1 cellular context compared by ENCODE assay signal in the genomic region with DNA sequence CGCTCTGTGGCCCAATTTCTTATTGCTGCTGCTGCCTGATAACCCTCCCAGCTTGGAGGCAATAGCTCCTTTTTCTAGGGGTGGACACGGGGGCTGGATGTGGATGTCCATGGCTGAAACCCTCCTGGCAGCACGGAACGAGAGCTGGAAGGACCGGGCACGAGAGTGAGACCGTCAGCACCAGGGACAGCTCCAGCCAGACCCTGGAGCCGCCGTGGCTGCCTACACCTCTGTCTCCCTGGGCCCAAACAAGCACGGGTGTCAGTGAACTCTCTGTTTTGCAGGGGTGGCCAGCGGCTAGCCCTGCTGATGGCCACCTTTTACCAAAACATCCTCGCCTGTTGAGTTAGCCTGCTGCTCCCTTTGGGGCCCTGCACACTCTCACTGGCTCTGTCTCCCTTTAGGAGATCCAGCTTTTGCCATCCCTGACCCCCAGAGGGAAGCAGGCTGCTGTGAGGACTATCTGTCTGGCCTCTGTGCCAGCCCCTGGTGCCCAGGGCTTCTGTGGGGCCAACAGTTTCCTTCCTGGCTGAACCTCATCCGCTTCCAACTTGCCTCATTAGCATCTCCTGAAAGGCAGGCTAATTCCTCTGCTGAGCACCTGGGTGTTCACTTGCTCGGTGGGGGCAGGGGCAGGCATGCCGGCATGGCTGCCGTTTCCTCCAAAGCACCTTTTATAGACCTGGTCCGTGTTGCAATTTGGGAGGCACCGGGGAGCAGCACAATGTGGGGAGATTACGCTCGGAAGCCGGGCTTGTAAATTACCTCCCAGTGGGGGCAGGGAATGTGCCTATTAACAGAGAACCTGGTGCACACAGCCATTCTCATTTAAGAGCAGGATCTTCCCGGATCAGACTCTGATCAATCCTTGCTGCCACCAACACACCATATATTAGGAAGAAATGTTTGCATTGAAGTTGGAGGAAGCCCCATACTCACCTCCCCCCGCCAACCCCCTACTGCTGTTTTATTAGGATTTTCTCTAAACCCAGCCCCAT.
TF ChIP-seq lines count a peak whose summit lies in the region.

No MANE protein-coding gene starts in this region.

TF ChIP-seq in HepG2, 621 proteins besides CTCF, POLR2A, EP300 and RAD21 (continued from another document and continues in another):
- TF ChIP-seq, protein P1, sequence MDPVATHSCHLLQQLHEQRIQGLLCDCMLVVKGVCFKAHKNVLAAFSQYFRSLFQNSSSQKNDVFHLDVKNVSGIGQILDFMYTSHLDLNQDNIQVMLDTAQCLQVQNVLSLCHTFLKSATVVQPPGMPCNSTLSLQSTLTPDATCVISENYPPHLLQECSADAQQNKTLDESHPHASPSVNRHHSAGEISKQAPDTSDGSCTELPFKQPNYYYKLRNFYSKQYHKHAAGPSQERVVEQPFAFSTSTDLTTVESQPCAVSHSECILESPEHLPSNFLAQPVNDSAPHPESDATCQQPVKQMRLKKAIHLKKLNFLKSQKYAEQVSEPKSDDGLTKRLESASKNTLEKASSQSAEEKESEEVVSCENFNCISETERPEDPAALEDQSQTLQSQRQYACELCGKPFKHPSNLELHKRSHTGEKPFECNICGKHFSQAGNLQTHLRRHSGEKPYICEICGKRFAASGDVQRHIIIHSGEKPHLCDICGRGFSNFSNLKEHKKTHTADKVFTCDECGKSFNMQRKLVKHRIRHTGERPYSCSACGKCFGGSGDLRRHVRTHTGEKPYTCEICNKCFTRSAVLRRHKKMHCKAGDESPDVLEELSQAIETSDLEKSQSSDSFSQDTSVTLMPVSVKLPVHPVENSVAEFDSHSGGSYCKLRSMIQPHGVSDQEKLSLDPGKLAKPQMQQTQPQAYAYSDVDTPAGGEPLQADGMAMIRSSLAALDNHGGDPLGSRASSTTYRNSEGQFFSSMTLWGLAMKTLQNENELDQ (CRISPR knock-in tag; IDR thresholded peaks at IDR 0.05; ENCODE audit: borderline replicate concordance), result peak; percentile 91
- TF ChIP-seq KAT2B (IDR thresholded peaks at IDR 0.05; ENCODE audit: borderline replicate concordance, low read depth, low read length) (no peak), ZNF460 (CRISPR knock-in tag; IDR thresholded peaks at IDR 0.05; ENCODE audit: borderline replicate concordance) (no peak), GFI1 (CRISPR knock-in tag; IDR thresholded peaks at IDR 0.05; ENCODE audit: borderline replicate concordance) (no peak), TCF7 (IDR thresholded peaks at IDR 0.05; ENCODE audit: low read depth) (no peak), ZKSCAN1 (IDR thresholded peaks at IDR 0.05; ENCODE audit: low read length) (no peak), ZNF205 (CRISPR knock-in tag; IDR thresholded peaks at IDR 0.05) (0 out of 2 replicates have a peak, but pooled peaks have one; percentile 46), SIX4 (CRISPR knock-in tag; IDR thresholded peaks at IDR 0.05) (no peak), ZNF343 (CRISPR knock-in tag; IDR thresholded peaks at IDR 0.05) (no peak), ZNF383 (CRISPR knock-in tag; IDR thresholded peaks at IDR 0.05; ENCODE audit: borderline replicate concordance) (no peak), ZMYM3 (CRISPR knock-in tag; IDR thresholded peaks at IDR 0.05) (no peak), ZNF354B (CRISPR knock-in tag; IDR thresholded peaks at IDR 0.05) (no peak), EEA1 (CRISPR knock-in tag; IDR thresholded peaks at IDR 0.05; ENCODE audit: borderline replicate concordance) (peak; percentile 68; the same call in 1 of the 2 replicates), RFX5 (IDR thresholded peaks at IDR 0.05; ENCODE audit: low read depth, low read length) (no peak), TMF1 (CRISPR knock-in tag; IDR thresholded peaks at IDR 0.05; ENCODE audit: low read depth) (peak; percentile 82; the same call in 1 of the 2 replicates), TARDBP (CRISPR knock-in tag; IDR thresholded peaks at IDR 0.05) (no peak), HOXA9 (CRISPR knock-in tag; IDR thresholded peaks at IDR 0.05; ENCODE audit: borderline replicate concordance) (0 out of 2 replicates have a peak, but pooled peaks have one; percentile 45), NONO (IDR thresholded peaks at IDR 0.05) (no peak), NONO (CRISPR knock-in tag; conservative IDR thresholded peaks at IDR 0.05) (no peak), ETV6 (CRISPR knock-in tag; conservative IDR thresholded peaks at IDR 0.05) (0 out of 2 replicates have a peak, but pooled peaks have one; percentile 56), NR1H2 (CRISPR knock-in tag; IDR thresholded peaks at IDR 0.05; ENCODE audit: borderline replicate concordance, low read depth) (no peak), THYN1 (CRISPR knock-in tag; IDR thresholded peaks at IDR 0.05; ENCODE audit: borderline replicate concordance, low read depth) (no peak), POLR2AphosphoS2 (IDR thresholded peaks at IDR 0.05; ENCODE audit: low read depth, low read length) (no peak), ZNF543 (CRISPR knock-in tag; IDR thresholded peaks at IDR 0.05) (no peak)
- TF ChIP-seq, protein P2, sequence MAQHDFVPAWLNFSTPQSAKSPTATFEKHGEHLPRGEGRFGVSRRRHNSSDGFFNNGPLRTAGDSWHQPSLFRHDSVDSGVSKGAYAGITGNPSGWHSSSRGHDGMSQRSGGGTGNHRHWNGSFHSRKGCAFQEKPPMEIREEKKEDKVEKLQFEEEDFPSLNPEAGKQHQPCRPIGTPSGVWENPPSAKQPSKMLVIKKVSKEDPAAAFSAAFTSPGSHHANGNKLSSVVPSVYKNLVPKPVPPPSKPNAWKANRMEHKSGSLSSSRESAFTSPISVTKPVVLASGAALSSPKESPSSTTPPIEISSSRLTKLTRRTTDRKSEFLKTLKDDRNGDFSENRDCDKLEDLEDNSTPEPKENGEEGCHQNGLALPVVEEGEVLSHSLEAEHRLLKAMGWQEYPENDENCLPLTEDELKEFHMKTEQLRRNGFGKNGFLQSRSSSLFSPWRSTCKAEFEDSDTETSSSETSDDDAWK (CRISPR knock-in tag; IDR thresholded peaks at IDR 0.05), result no peak
- TF ChIP-seq, protein P3, sequence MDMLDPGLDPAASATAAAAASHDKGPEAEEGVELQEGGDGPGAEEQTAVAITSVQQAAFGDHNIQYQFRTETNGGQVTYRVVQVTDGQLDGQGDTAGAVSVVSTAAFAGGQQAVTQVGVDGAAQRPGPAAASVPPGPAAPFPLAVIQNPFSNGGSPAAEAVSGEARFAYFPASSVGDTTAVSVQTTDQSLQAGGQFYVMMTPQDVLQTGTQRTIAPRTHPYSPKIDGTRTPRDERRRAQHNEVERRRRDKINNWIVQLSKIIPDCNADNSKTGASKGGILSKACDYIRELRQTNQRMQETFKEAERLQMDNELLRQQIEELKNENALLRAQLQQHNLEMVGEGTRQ (IDR thresholded peaks at IDR 0.05; ENCODE audit: low read depth, low read length), result no peak
- TF ChIP-seq, protein P3 (CRISPR knock-in tag; IDR thresholded peaks at IDR 0.05; ENCODE audit: borderline replicate concordance), result no peak
- TF ChIP-seq, protein P4, sequence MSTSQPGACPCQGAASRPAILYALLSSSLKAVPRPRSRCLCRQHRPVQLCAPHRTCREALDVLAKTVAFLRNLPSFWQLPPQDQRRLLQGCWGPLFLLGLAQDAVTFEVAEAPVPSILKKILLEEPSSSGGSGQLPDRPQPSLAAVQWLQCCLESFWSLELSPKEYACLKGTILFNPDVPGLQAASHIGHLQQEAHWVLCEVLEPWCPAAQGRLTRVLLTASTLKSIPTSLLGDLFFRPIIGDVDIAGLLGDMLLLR (CRISPR knock-in tag; IDR thresholded peaks at IDR 0.05), result peak; percentile 67; the same call in 1 of the 2 replicates
- TF ChIP-seq, protein P5, sequence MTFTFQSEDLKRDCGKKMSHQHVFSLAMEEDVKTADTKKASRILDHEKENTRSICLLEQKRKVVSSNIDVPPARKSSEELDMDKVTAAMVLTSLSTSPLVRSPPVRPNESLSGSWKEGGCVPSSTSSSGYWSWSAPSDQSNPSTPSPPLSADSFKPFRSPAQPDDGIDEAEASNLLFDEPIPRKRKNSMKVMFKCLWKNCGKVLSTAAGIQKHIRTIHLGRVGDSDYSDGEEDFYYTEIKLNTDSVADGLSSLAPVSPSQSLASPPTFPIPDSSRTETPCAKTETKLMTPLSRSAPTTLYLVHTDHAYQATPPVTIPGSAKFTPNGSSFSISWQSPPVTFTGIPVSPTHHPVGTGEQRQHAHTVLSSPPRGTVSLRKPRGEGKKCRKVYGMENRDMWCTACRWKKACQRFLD (CRISPR knock-in tag; IDR thresholded peaks at IDR 0.05; ENCODE audit: borderline replicate concordance), result no peak
- TF ChIP-seq, protein P6, sequence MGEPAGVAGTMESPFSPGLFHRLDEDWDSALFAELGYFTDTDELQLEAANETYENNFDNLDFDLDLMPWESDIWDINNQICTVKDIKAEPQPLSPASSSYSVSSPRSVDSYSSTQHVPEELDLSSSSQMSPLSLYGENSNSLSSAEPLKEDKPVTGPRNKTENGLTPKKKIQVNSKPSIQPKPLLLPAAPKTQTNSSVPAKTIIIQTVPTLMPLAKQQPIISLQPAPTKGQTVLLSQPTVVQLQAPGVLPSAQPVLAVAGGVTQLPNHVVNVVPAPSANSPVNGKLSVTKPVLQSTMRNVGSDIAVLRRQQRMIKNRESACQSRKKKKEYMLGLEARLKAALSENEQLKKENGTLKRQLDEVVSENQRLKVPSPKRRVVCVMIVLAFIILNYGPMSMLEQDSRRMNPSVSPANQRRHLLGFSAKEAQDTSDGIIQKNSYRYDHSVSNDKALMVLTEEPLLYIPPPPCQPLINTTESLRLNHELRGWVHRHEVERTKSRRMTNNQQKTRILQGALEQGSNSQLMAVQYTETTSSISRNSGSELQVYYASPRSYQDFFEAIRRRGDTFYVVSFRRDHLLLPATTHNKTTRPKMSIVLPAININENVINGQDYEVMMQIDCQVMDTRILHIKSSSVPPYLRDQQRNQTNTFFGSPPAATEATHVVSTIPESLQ (CRISPR knock-in tag; conservative IDR thresholded peaks at IDR 0.05), result 0 out of 2 replicates have a peak, but pooled peaks have one; percentile 87
- TF ChIP-seq, protein P7, sequence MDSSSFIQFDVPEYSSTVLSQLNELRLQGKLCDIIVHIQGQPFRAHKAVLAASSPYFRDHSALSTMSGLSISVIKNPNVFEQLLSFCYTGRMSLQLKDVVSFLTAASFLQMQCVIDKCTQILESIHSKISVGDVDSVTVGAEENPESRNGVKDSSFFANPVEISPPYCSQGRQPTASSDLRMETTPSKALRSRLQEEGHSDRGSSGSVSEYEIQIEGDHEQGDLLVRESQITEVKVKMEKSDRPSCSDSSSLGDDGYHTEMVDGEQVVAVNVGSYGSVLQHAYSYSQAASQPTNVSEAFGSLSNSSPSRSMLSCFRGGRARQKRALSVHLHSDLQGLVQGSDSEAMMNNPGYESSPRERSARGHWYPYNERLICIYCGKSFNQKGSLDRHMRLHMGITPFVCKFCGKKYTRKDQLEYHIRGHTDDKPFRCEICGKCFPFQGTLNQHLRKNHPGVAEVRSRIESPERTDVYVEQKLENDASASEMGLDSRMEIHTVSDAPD (CRISPR knock-in tag; IDR thresholded peaks at IDR 0.05), result 0 out of 2 replicates have a peak, but pooled peaks have one; percentile 22
- TF ChIP-seq, protein P8, sequence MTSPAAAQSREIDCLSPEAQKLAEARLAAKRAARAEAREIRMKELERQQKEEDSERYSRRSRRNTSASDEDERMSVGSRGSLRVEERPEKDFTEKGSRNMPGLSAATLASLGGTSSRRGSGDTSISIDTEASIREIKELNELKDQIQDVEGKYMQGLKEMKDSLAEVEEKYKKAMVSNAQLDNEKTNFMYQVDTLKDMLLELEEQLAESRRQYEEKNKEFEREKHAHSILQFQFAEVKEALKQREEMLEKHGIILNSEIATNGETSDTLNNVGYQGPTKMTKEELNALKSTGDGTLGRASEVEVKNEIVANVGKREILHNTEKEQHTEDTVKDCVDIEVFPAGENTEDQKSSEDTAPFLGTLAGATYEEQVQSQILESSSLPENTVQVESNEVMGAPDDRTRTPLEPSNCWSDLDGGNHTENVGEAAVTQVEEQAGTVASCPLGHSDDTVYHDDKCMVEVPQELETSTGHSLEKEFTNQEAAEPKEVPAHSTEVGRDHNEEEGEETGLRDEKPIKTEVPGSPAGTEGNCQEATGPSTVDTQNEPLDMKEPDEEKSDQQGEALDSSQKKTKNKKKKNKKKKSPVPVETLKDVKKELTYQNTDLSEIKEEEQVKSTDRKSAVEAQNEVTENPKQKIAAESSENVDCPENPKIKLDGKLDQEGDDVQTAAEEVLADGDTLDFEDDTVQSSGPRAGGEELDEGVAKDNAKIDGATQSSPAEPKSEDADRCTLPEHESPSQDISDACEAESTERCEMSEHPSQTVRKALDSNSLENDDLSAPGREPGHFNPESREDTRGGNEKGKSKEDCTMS (CRISPR knock-in tag; conservative IDR thresholded peaks at IDR 0.05), result no peak
- TF ChIP-seq, protein P9, sequence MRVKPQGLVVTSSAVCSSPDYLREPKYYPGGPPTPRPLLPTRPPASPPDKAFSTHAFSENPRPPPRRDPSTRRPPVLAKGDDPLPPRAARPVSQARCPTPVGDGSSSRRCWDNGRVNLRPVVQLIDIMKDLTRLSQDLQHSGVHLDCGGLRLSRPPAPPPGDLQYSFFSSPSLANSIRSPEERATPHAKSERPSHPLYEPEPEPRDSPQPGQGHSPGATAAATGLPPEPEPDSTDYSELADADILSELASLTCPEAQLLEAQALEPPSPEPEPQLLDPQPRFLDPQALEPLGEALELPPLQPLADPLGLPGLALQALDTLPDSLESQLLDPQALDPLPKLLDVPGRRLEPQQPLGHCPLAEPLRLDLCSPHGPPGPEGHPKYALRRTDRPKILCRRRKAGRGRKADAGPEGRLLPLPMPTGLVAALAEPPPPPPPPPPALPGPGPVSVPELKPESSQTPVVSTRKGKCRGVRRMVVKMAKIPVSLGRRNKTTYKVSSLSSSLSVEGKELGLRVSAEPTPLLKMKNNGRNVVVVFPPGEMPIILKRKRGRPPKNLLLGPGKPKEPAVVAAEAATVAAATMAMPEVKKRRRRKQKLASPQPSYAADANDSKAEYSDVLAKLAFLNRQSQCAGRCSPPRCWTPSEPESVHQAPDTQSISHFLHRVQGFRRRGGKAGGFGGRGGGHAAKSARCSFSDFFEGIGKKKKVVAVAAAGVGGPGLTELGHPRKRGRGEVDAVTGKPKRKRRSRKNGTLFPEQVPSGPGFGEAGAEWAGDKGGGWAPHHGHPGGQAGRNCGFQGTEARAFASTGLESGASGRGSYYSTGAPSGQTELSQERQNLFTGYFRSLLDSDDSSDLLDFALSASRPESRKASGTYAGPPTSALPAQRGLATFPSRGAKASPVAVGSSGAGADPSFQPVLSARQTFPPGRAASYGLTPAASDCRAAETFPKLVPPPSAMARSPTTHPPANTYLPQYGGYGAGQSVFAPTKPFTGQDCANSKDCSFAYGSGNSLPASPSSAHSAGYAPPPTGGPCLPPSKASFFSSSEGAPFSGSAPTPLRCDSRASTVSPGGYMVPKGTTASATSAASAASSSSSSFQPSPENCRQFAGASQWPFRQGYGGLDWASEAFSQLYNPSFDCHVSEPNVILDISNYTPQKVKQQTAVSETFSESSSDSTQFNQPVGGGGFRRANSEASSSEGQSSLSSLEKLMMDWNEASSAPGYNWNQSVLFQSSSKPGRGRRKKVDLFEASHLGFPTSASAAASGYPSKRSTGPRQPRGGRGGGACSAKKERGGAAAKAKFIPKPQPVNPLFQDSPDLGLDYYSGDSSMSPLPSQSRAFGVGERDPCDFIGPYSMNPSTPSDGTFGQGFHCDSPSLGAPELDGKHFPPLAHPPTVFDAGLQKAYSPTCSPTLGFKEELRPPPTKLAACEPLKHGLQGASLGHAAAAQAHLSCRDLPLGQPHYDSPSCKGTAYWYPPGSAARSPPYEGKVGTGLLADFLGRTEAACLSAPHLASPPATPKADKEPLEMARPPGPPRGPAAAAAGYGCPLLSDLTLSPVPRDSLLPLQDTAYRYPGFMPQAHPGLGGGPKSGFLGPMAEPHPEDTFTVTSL (CRISPR knock-in tag; IDR thresholded peaks at IDR 0.05; ENCODE audit: borderline replicate concordance), result no peak
